Comparison of ENCODE assay signal across 8 cellular contexts in genomic region chr4:173538903-173539445, GRCh38. TPM values are rescaled to one million over a fixed set of nuclear protein-coding genes. Genes with fewer than 3 reads are reported as not detected.
DNase-seq lines count a peak whose midpoint lies in the region; ATAC-seq and TF ChIP-seq lines count a peak whose summit lies in the region.

No MANE protein-coding gene starts in this region.

- no peak overlapping the region for H3K27ac Mint-ChIP-seq in activated T-cell treated with anti-CD3 and anti-CD28 coated beads, Interleukin-2, amount 50 U/mL, for 24 hours
- H3K27ac Mint-ChIP-seq in activated naive CD8-positive, alpha-beta T cell treated with anti-CD3 and anti-CD28 coated beads for 36 hours = no peak overlapping the region
- peak overlapping the region; percentile 37 for H3K27ac Mint-ChIP-seq in type B pancreatic cell

- H3K36me3 ChIP-seq in lower lobe of right lung = no peaks in the 10 kb centered on the region

- H3K9me3 ChIP-seq in lower lobe of right lung = no peaks in the 10 kb centered on the region

- DNase-seq in activated T-cell treated with anti-CD3 and anti-CD28 coated beads, Interleukin-2, amount 50 U/mL, for 24 hours = no peak
- DNase-seq in activated T-cell treated with anti-CD3 and anti-CD28 coated beads for 4 hours (no peak), lower lobe of right lung (no peak), type B pancreatic cell (ENCODE audit: extremely low spot score, unreplicated experiment) (no peak)
- DNase-seq in activated naive CD8-positive, alpha-beta T cell treated with anti-CD3 and anti-CD28 coated beads for 36 hours = no peak

- peak overlapping the region; percentile 68 for H3K4me3 Mint-ChIP-seq in activated T-cell treated with anti-CD3 and anti-CD28 coated beads, Interleukin-2, amount 50 U/mL, for 24 hours
- peak overlapping the region; percentile 61 for H3K4me3 Mint-ChIP-seq in activated naive CD8-positive, alpha-beta T cell treated with anti-CD3 and anti-CD28 coated beads for 36 hours
- peak overlapping the region; percentile 89 for H3K4me3 Mint-ChIP-seq in type B pancreatic cell

- no peak for TF ChIP-seq CTCF in lower lobe of right lung (IDR thresholded peaks at IDR 0.05)
- no peak for TF ChIP-seq CTCF in type B pancreatic cell (conservative IDR thresholded peaks at IDR 0.05)

- H3K36me3 Mint-ChIP-seq in activated T-cell treated with anti-CD3 and anti-CD28 coated beads, Interleukin-2, amount 50 U/mL, for 24 hours (ENCODE audit: low read depth) = no peaks in the 10 kb centered on the region
- no peaks in the 10 kb centered on the region for H3K36me3 Mint-ChIP-seq in activated naive CD8-positive, alpha-beta T cell treated with anti-CD3 and anti-CD28 coated beads for 36 hours
- no peaks in the 10 kb centered on the region for H3K36me3 Mint-ChIP-seq in type B pancreatic cell

- ATAC-seq in lower lobe of right lung = no peak
- ATAC-seq in GM18519 (IDR thresholded peaks at IDR 0.05; ENCODE audit: low FRiP score, unreplicated experiment) = no peak
- no peak for ATAC-seq in HG02798 (IDR thresholded peaks at IDR 0.05; ENCODE audit: poor library complexity, unreplicated experiment)
- no peak for ATAC-seq in HG03095 (IDR thresholded peaks at IDR 0.05; ENCODE audit: unreplicated experiment)

- H3K27me3 ChIP-seq in lower lobe of right lung (ENCODE audit: low read depth) = peaks cover 94% of the 10 kb centered on the region

- peaks cover 17% of the 10 kb centered on the region for H3K4me1 ChIP-seq in lower lobe of right lung

- H3K4me1 Mint-ChIP-seq in activated T-cell treated with anti-CD3 and anti-CD28 coated beads, Interleukin-2, amount 50 U/mL, for 24 hours (ENCODE audit: low read depth) = peaks cover 10% of the 10 kb centered on the region
- peaks cover 8% of the 10 kb centered on the region for H3K4me1 Mint-ChIP-seq in activated naive CD8-positive, alpha-beta T cell treated with anti-CD3 and anti-CD28 coated beads for 36 hours
- peaks cover 24% of the 10 kb centered on the region for H3K4me1 Mint-ChIP-seq in type B pancreatic cell (ENCODE audit: unreplicated experiment)

- peak overlapping the region; percentile 40 for H3K4me3 ChIP-seq in lower lobe of right lung

- H3K9me3 Mint-ChIP-seq in activated T-cell treated with anti-CD3 and anti-CD28 coated beads, Interleukin-2, amount 50 U/mL, for 24 hours = no peaks in the 10 kb centered on the region
- H3K9me3 Mint-ChIP-seq in activated naive CD8-positive, alpha-beta T cell treated with anti-CD3 and anti-CD28 coated beads for 36 hours = peaks cover 3% of the 10 kb centered on the region
- H3K9me3 Mint-ChIP-seq in type B pancreatic cell = no peaks in the 10 kb centered on the region

- H3K27me3 Mint-ChIP-seq in activated T-cell treated with anti-CD3 and anti-CD28 coated beads, Interleukin-2, amount 50 U/mL, for 24 hours = peaks cover 91% of the 10 kb centered on the region
- peaks cover 82% of the 10 kb centered on the region for H3K27me3 Mint-ChIP-seq in activated naive CD8-positive, alpha-beta T cell treated with anti-CD3 and anti-CD28 coated beads for 36 hours
- peaks cover 93% of the 10 kb centered on the region for H3K27me3 Mint-ChIP-seq in type B pancreatic cell

- no peak overlapping the region for H3K27ac ChIP-seq in lower lobe of right lung

- intact Hi-C loops in lower lobe of right lung (cut with DNase I) = no loop called here

RNA-seq across cellular contexts. Expression of gene HAND2, which starts 8.9 kb away (rescaled TPM):
- not detected for total RNA-seq in activated naive CD8-positive, alpha-beta T cell treated with anti-CD3 and anti-CD28 coated beads for 36 hours
- 0.35 TPM for total RNA-seq in lower lobe of right lung
- total RNA-seq in type B pancreatic cell (ENCODE audit: low replicate concordance) = 8.3 and 40.3 TPM in 2 replicates
